13 cellular contexts compared by ENCODE assay signal in genomic region chr17:77769762-77770161, GRCh38.
A peak's percentile ranks its signal among the peaks of the same experiment; 100 is the strongest.
DNase-seq lines count a peak whose midpoint lies in the region; ATAC-seq, FAIRE-seq and TF ChIP-seq lines count a peak whose summit lies in the region.
"Had no signal": no experiment of that assay in that cellular context is flagged by ENCODE, and none has a peak within 500 bp of the region (broad histone marks: within the 10 kb centered on the region; RNA-seq: fewer than 3 reads in every experiment).

No MANE protein-coding gene starts in this region.

- POLR2A ChIA-PET in H1 (lab: Charles Lee; ENCODE audit: partially characterized antibody) = no interaction called here

- no peaks in the 10 kb centered on the region for H3K9me3 ChIP-seq in H1 (ENCODE audit: insufficient read depth in 2 of 2, low read depth in 1 of 2, low read length in 1 of 2)
- H3K9me3 ChIP-seq in neuronal stem cell (replicated peaks in 1 of 2; ENCODE audit: control insufficient read depth in 2 of 2, insufficient read depth in 1 of 2, low read depth in 1 of 2, low read length in 2 of 2) = no peaks in the 10 kb centered on the region

- H3K36me3 Mint-ChIP-seq in endothelial cell (ENCODE audit: low read depth, unreplicated experiment) = no peaks in the 10 kb centered on the region
- H3K36me3 Mint-ChIP-seq: CD4-positive, CD25-positive, alpha-beta regulatory T cell had no signal

- H3K4ac ChIP-seq in H1 (replicated peaks; ENCODE audit: insufficient read length, low read depth, low read length) (no peak overlapping the region), neuronal stem cell (ENCODE audit: low read length) (no peak overlapping the region)

- H3K4me2 ChIP-seq in H1 (ENCODE audit: insufficient read depth in 1 of 2, low read depth in 2 of 2, low read length in 2 of 2) (no peak overlapping the region), neuronal stem cell (ENCODE audit: insufficient read depth, low read length, poor library complexity, severe bottlenecking) (no peak overlapping the region)
- H3K4me2 ChIP-seq: GM23338 had no signal

- H3K79me1 ChIP-seq in H1 (ENCODE audit: low read depth, low read length) = no peaks in the 10 kb centered on the region
- no peaks in the 10 kb centered on the region for H3K79me1 ChIP-seq in neuronal stem cell (ENCODE audit: low read depth, low read length)

- H2BK12ac ChIP-seq in H1 (ENCODE audit: low read depth, low read length) (no peak overlapping the region), neuronal stem cell (ENCODE audit: low read length) (peak overlapping the region; percentile 14)

- H3K27me3 ChIP-seq in H1 (replicated peaks in 1 of 4; ENCODE audit: control insufficient read depth in 3 of 4, extremely low read depth in 1 of 4, insufficient read depth in 3 of 4, low read length in 3 of 4) = peaks cover 0 to 3% (median 0%) of the 10 kb centered on the region in 4 experiments; a peak in 3 of 7 replicates
- peaks cover 0 to 18% (median 0%) of the 10 kb centered on the region in 3 experiments for H3K27me3 ChIP-seq in neuronal stem cell (ENCODE audit: control insufficient read depth in 3 of 3, insufficient read depth in 3 of 3, low read depth in 1 of 3, low read length in 3 of 3)

- no peak overlapping the region for H2BK120ac ChIP-seq in H1 (replicated peaks; ENCODE audit: low read depth, low read length)
- no peak overlapping the region for H2BK120ac ChIP-seq in neuronal stem cell (ENCODE audit: low read depth, low read length)

- H3K18ac ChIP-seq in H1 (ENCODE audit: extremely low read depth, low read length) (no peak overlapping the region; the same call in 1 of the 2 replicates), neuronal stem cell (ENCODE audit: low read length) (peak overlapping the region; percentile 32)

- H3K36me3 ChIP-seq in H1 (ENCODE audit: control insufficient read depth in 2 of 4, insufficient read depth in 4 of 4, low read length in 3 of 4) (no peaks in the 10 kb centered on the region), neuronal stem cell (replicated peaks in 1 of 2; ENCODE audit: control insufficient read depth in 2 of 2, insufficient read depth in 2 of 2, low read length in 2 of 2) (no peaks in the 10 kb centered on the region)

- no peaks in the 10 kb centered on the region for H3K79me2 ChIP-seq in H1 (ENCODE audit: control insufficient read depth in 1 of 2, insufficient read depth in 2 of 2, low read length in 2 of 2)

- no peak for TF ChIP-seq RAD21 in H1 (IDR thresholded peaks at IDR 0.05 in 1 of 2, conservative IDR thresholded peaks at IDR 0.05 in 1 of 2; ENCODE audit: low read depth in 2 of 2, low read length in 2 of 2)

- no peak for TF ChIP-seq CTCF in H1 (IDR thresholded peaks at IDR 0.05; ENCODE audit: control extremely low read depth in 1 of 3, insufficient read depth in 1 of 3, low read depth in 1 of 3, low read length in 3 of 3)
- TF ChIP-seq CTCF in endothelial cell (IDR thresholded peaks at IDR 0.05; ENCODE audit: unreplicated experiment) = no peak

- DNase-seq in NCI-H510A treated with DMSO at 0.1 percent for 48 hours (lab: John Stamatoyannopoulos, UW) (peak; percentile 40), NCI-H510A (lab: John Stamatoyannopoulos, UW) (no peak), ELF-1 (ENCODE audit: low read depth, low spot score) (peak; percentile 64), H1 (ENCODE audit: low read depth in 1 of 2, low spot score in 2 of 2) (no peak), neuronal stem cell (ENCODE audit: low spot score) (no peak), NCI-H1092 treated with DMSO at 0.1 percent for 48 hours (lab: John Stamatoyannopoulos, UW) (no peak), endothelial cell (ENCODE audit: low spot score) (no peak)
- DNase-seq: CD4-positive, CD25-positive, alpha-beta regulatory T cell; H9 had no signal

- H3K4me1 ChIP-seq in H1 (replicated peaks in 1 of 4; ENCODE audit: control insufficient read depth in 3 of 4, insufficient read depth in 4 of 4, low read length in 3 of 4) (peaks cover 0 to 6% (median 5%) of the 10 kb centered on the region in 4 experiments; a peak in 4 of 7 replicates), neuronal stem cell (ENCODE audit: control insufficient read depth in 2 of 2, insufficient read depth in 1 of 2, low read depth in 1 of 2, low read length in 2 of 2) (peaks cover 0 to 20% of the 10 kb centered on the region in 2 donors)

- no peak overlapping the region for H3K27ac ChIP-seq in H1 (ENCODE audit: low read depth, low read length)
- H3K27ac ChIP-seq in neuronal stem cell (replicated peaks; ENCODE audit: low read length) = no peak overlapping the region
- H3K27ac ChIP-seq: 22Rv1 had no signal

- H3K27me3 Mint-ChIP-seq in endothelial cell (ENCODE audit: unreplicated experiment) = peaks cover 9% of the 10 kb centered on the region

- peaks cover 3% of the 10 kb centered on the region for H3K4me1 Mint-ChIP-seq in endothelial cell (ENCODE audit: unreplicated experiment)

- H3K4me3 Mint-ChIP-seq in endothelial cell (ENCODE audit: unreplicated experiment) = no peak overlapping the region
- H3K4me3 Mint-ChIP-seq: CD4-positive, CD25-positive, alpha-beta regulatory T cell; GM23338; H9 had no signal

- peaks cover 5% of the 10 kb centered on the region; the same call in 1 of the 2 replicates for H3K23me2 ChIP-seq in H1 (ENCODE audit: low read depth, low read length)

- TF ChIP-seq EP300 in H1 (IDR thresholded peaks at IDR 0.05; ENCODE audit: borderline replicate concordance in 1 of 2, low read depth in 2 of 2, low read length in 2 of 2) = no peak

- 82% methylated on average over 11 of the region's 11 CpGs; no CpG with 5 or more reads in 1 of the 2 experiments for WGBS in H1 (ENCODE audit: extremely low coverage in 1 of 2, insufficient coverage in 1 of 2, insufficient read length in 1 of 2, insufficient replicate concordance in 2 of 2, low coverage in 1 of 2, low lambda C conversion rate in 2 of 2, missing lambda C conversion rate in 1 of 2), 2 experiments
- no CpG with 5 or more reads among the region's 11 CpGs for WGBS in neuronal stem cell (ENCODE audit: extremely low coverage in 2 of 2, insufficient read length in 2 of 2, insufficient replicate concordance in 1 of 2), 2 donors

- H3K27ac Mint-ChIP-seq in endothelial cell (ENCODE audit: unreplicated experiment) = no peak overlapping the region
- H3K27ac Mint-ChIP-seq: CD4-positive, CD25-positive, alpha-beta regulatory T cell; GM23338 had no signal

- H3K23ac ChIP-seq in H1 (ENCODE audit: insufficient read length) (no peak overlapping the region), neuronal stem cell (ENCODE audit: low read depth, low read length, poor library complexity) (no peak overlapping the region)

- no peak overlapping the region for H3K14ac ChIP-seq in H1 (ENCODE audit: insufficient read length)
- H3K14ac ChIP-seq in neuronal stem cell (ENCODE audit: low read length) = no peak overlapping the region

- no peak overlapping the region for H3K4me3 ChIP-seq in H1 (ENCODE audit: extremely low read depth in 1 of 4, insufficient read depth in 2 of 4, low read depth in 3 of 4, low read length in 4 of 4)
- no peak overlapping the region for H3K4me3 ChIP-seq in neuronal stem cell (ENCODE audit: low read length in 2 of 2)
- H3K4me3 ChIP-seq: GM23338 had no signal

- no peaks in the 10 kb centered on the region for H3K9me3 Mint-ChIP-seq in endothelial cell (ENCODE audit: unreplicated experiment)
- H3K9me3 Mint-ChIP-seq: CD4-positive, CD25-positive, alpha-beta regulatory T cell had no signal

- H2BK5ac ChIP-seq in H1 (ENCODE audit: low read depth, low read length) = peak overlapping the region; percentile 63; the same call in 1 of the 2 replicates
- H2BK5ac ChIP-seq in neuronal stem cell (ENCODE audit: low read length) = no peak overlapping the region

- no peak overlapping the region for H2BK20ac ChIP-seq in H1 (ENCODE audit: low read length)

- no peak overlapping the region for H4K5ac ChIP-seq in H1 (ENCODE audit: insufficient read length, low read depth, low read length)

- no peak for TF ChIP-seq POLR2A in H1 (IDR thresholded peaks at IDR 0.05; ENCODE audit: control extremely low read depth in 1 of 2, low read depth in 2 of 2, low read length in 2 of 2)

- H3K9ac ChIP-seq in H1 (replicated peaks in 1 of 4; ENCODE audit: extremely low read depth in 1 of 4, low read depth in 3 of 4, low read length in 3 of 4) (no peak overlapping the region), neuronal stem cell (ENCODE audit: low read depth, low read length, poor library complexity) (no peak overlapping the region)

- FAIRE-seq in H1 (lab: Jason Lieb, UNC) = no peak
- FAIRE-seq: GM18507 had no signal

- H4K8ac ChIP-seq in H1 (ENCODE audit: extremely low read depth, insufficient read depth, low read length) = no peak overlapping the region
- H4K8ac ChIP-seq in neuronal stem cell (ENCODE audit: low read depth, low read length) = no peak overlapping the region

- no peak overlapping the region for H2AK5ac ChIP-seq in H1 (ENCODE audit: low read depth, low read length)
- peak overlapping the region; percentile 83 for H2AK5ac ChIP-seq in neuronal stem cell (ENCODE audit: low read depth, low read length)

- no peak overlapping the region for H2AFZ ChIP-seq in H1 (ENCODE audit: low read length)
- no peak overlapping the region for H2AFZ ChIP-seq in neuronal stem cell (ENCODE audit: low read length)
- H2AFZ ChIP-seq: GM23338 had no signal

- H4K91ac ChIP-seq in H1 (replicated peaks; ENCODE audit: insufficient read length, low read length) = no peak overlapping the region
- no peak overlapping the region for H4K91ac ChIP-seq in neuronal stem cell (ENCODE audit: low read depth, low read length, poor library complexity)

- CTCF ChIA-PET in H1 (lab: Charles Lee; ENCODE audit: partially characterized antibody) = interaction anchor here (0.7 to 6.0 kb wide), 5 partner anchors 14 to 225 kb away, joined by 3 to 42 read pairs (median 4); no protein-coding TSS in a partner anchor

- no peak overlapping the region for H2BK15ac ChIP-seq in H1 (ENCODE audit: low read length)
- H2BK15ac ChIP-seq in neuronal stem cell (ENCODE audit: low read length) = peak overlapping the region; percentile 11

- ATAC-seq in GM19324 (IDR thresholded peaks at IDR 0.05; ENCODE audit: low FRiP score, unreplicated experiment) = no peak
- ATAC-seq: GM23338 had no signal

- no peaks in the 10 kb centered on the region for H4K20me1 ChIP-seq in H1 (replicated peaks in 1 of 2; ENCODE audit: control insufficient read depth in 1 of 2, insufficient read depth in 2 of 2, low read length in 2 of 2)

- H3K56ac ChIP-seq in H1 (replicated peaks; ENCODE audit: insufficient read length, low read depth, low read length) = no peak overlapping the region

TF ChIP-seq in H1, 55 proteins besides CTCF, POLR2A, EP300 and RAD21:
- TF ChIP-seq SUZ12 (IDR thresholded peaks at IDR 0.05; ENCODE audit: low read length) = no peak
- TF ChIP-seq SP2 (IDR thresholded peaks at IDR 0.05; ENCODE audit: low read length) = no peak
- no peak for TF ChIP-seq EGR1 (IDR thresholded peaks at IDR 0.05; ENCODE audit: borderline replicate concordance, low read depth, low read length)

Comparison
In these comparisons a context has a peak if more than half of its experiments do, and no peak if none do; other contexts are left out.
1. DNase-seq: peak in NCI-H510A treated with DMSO at 0.1 percent for 48 hours (single experiment) and ELF-1 (single experiment); none in NCI-H510A (single experiment), H1 (0 of 2), neuronal stem cell (single experiment), NCI-H1092 treated with DMSO at 0.1 percent for 48 hours (single experiment) and endothelial cell (single experiment).